ENCODE assay signal across 8 cellular contexts in the genomic region with DNA sequence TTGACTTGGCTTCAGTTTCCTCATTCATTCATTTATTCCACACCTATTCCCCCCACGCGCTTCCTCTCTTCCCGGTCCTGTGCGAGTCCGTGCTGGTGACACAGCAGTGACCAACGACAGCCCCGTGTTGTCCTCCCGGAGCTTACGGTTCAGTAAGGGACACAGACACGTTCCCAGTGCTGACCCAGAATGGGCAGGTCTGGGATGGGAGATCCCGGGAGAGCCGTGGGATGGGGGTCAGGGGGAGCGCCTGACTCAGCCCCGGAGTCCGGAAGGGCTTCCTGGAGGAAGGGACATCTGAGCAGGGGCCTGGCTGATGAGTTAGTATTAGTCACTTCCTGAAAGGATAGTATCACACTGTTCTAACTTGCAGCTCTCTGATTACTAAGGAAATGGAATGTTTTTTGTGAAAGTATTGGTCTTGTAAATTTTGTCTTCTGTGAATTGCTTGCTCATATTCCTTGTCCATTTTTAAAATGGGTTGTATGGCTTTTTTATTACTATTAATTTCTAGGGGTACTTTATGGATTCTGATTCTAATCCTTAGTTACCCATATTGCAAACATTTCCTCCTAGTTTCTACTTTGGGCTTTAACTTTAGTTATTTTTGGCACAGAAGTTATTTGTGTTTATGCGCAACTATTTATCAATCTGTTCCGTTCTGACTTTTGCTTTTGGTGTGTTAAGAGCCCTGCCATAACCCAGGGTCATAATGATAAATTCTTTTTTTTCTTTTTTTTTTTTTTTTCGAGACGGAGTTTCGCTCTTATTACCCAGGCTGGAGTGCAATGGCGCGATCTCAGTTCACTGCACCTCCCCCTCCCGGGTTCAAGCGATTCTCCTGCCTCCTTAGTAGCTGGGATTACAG. TPM values are rescaled to one million over a fixed set of nuclear protein-coding genes. Genes with fewer than 3 reads are reported as not detected.
A peak's percentile ranks its signal among the peaks of the same experiment; 100 is the strongest.
DNase-seq lines count a peak whose midpoint lies in the region; ATAC-seq and TF ChIP-seq lines count a peak whose summit lies in the region.

No MANE protein-coding gene starts in this region.

- no peaks in the 10 kb centered on the region for H3K9me3 ChIP-seq in neural progenitor cell (ENCODE audit: low read depth)

- H3K9ac ChIP-seq in neural progenitor cell = no peak overlapping the region

- ATAC-seq in GM18511 (IDR thresholded peaks at IDR 0.05; ENCODE audit: unreplicated experiment) = peak; percentile 23
- no peak for ATAC-seq in GM21515 (IDR thresholded peaks at IDR 0.05; ENCODE audit: unreplicated experiment)

- peaks cover 13% of the 10 kb centered on the region for H3K27me3 ChIP-seq in neural progenitor cell

- intact Hi-C loops in posterior cingulate gyrus (cut with DNase I) = no loop called here

- H3K27ac ChIP-seq in neural progenitor cell = peak overlapping the region; percentile 88

- H3K4me3 ChIP-seq in AG10803 (ENCODE audit: low read length) (peak overlapping the region; percentile 91), neural progenitor cell (peak overlapping the region; percentile 66)

- peak overlapping the region; percentile 74 for H2AFZ ChIP-seq in neural progenitor cell (replicated peaks)

- no peaks in the 10 kb centered on the region for H3K36me3 ChIP-seq in neural progenitor cell

- peaks cover 6% of the 10 kb centered on the region for H3K27me3 Mint-ChIP-seq in activated T-cell treated with anti-CD3 and anti-CD28 coated beads, Interleukin-2, amount 50 U/mL, for 24 hours
- peaks cover 4% of the 10 kb centered on the region for H3K27me3 Mint-ChIP-seq in neural progenitor cell (ENCODE audit: insufficient read depth, low read depth)

- H3K4me3 Mint-ChIP-seq in activated T-cell treated with anti-CD3 and anti-CD28 coated beads, Interleukin-2, amount 50 U/mL, for 24 hours = peak overlapping the region; percentile 87
- peak overlapping the region; percentile 96 for H3K4me3 Mint-ChIP-seq in neural progenitor cell

- H3K27ac Mint-ChIP-seq in activated T-cell treated with anti-CD3 and anti-CD28 coated beads, Interleukin-2, amount 50 U/mL, for 24 hours = peak overlapping the region; percentile 98
- H3K27ac Mint-ChIP-seq in neural progenitor cell = peak overlapping the region; percentile 95

- H3K4me1 ChIP-seq in neural progenitor cell = peaks cover 5% of the 10 kb centered on the region

- H3F3A ChIP-seq in neural progenitor cell (ENCODE audit: low read depth) = peaks cover 45% of the 10 kb centered on the region

- H3K4me1 Mint-ChIP-seq in activated T-cell treated with anti-CD3 and anti-CD28 coated beads, Interleukin-2, amount 50 U/mL, for 24 hours (ENCODE audit: low read depth) = peaks cover 62% of the 10 kb centered on the region
- peaks cover 34% of the 10 kb centered on the region for H3K4me1 Mint-ChIP-seq in neural progenitor cell

- H3K79me2 ChIP-seq in neural progenitor cell (ENCODE audit: low read depth) = peaks cover 15% of the 10 kb centered on the region

- peak overlapping the region; percentile 97 for H3K4me2 ChIP-seq in neural progenitor cell

- H3K9me3 Mint-ChIP-seq in activated T-cell treated with anti-CD3 and anti-CD28 coated beads, Interleukin-2, amount 50 U/mL, for 24 hours = no peaks in the 10 kb centered on the region
- H3K9me3 Mint-ChIP-seq in neural progenitor cell = no peaks in the 10 kb centered on the region

- TF ChIP-seq CTCF in AG10803 (conservative IDR thresholded peaks at IDR 0.05; ENCODE audit: low read length) (no peak), neural progenitor cell (IDR thresholded peaks at IDR 0.05) (no peak)

- H3K36me3 Mint-ChIP-seq in activated T-cell treated with anti-CD3 and anti-CD28 coated beads, Interleukin-2, amount 50 U/mL, for 24 hours (ENCODE audit: low read depth) = peaks cover 37% of the 10 kb centered on the region
- peaks cover 9% of the 10 kb centered on the region for H3K36me3 Mint-ChIP-seq in neural progenitor cell

- peak; percentile 92 for DNase-seq in AG10803 (ENCODE audit: low read depth)
- DNase-seq in NCI-H2171 (lab: John Stamatoyannopoulos, UW) = peak; percentile 66
- DNase-seq in activated T-cell treated with anti-CD3 and anti-CD28 coated beads, Interleukin-2, amount 50 U/mL, for 24 hours = peak; percentile 70
- peak; percentile 87 for DNase-seq in fibroblast of the conjunctiva (ENCODE audit: low read depth)
- DNase-seq in neural progenitor cell (ENCODE audit: low spot score) = peak; percentile 51
- no peak for DNase-seq in posterior cingulate gyrus

- H4K20me1 ChIP-seq in neural progenitor cell (ENCODE audit: low read depth) = peaks cover 13% of the 10 kb centered on the region

RNA-seq across cellular contexts. Expression of gene ERCC1, which starts 0.7 kb away (rescaled TPM):
- 46.0 and 74.5 TPM in 2 replicates for total RNA-seq in neural progenitor cell (ENCODE audit: low replicate concordance)

RNA-seq across cellular contexts. Expression of gene POLR1G, which starts 18.0 kb away (rescaled TPM):
- total RNA-seq in neural progenitor cell (ENCODE audit: low replicate concordance) = 5.5 and 6.8 TPM in 2 replicates

RNA-seq across cellular contexts. Expression of gene PPP1R13L, which starts 19.6 kb away (rescaled TPM):
- total RNA-seq in neural progenitor cell (ENCODE audit: low replicate concordance) = 2.9 and 8.6 TPM in 2 replicates

RNA-seq across cellular contexts. Expression of gene FOSB, which starts 43.4 kb away (rescaled TPM):
- 2.3 and 5.4 TPM in 2 replicates for total RNA-seq in neural progenitor cell (ENCODE audit: low replicate concordance)

RNA-seq across cellular contexts. Expression of gene ERCC2, which starts 54.1 kb away (rescaled TPM):
- total RNA-seq in neural progenitor cell (ENCODE audit: low replicate concordance) = 31.0 and 71.6 TPM in 2 replicates

Comparison
In these comparisons a context has a peak if more than half of its experiments do, and no peak if none do; other contexts are left out.
1. DNase-seq: peak in AG10803 (single experiment), NCI-H2171 (single experiment), activated T-cell treated with anti-CD3 and anti-CD28 coated beads, Interleukin-2, amount 50 U/mL, for 24 hours (single experiment), fibroblast of the conjunctiva (single experiment) and neural progenitor cell (single experiment); none in posterior cingulate gyrus (0 of 10).